1 cellular context compared by ENCODE assay signal in genomic region chr2:32805104-32806095, GRCh38.
TF ChIP-seq lines count a peak whose summit lies in the region.

No MANE protein-coding gene starts in this region.

TF ChIP-seq in HepG2, 621 proteins besides CTCF, POLR2A, EP300 and RAD21 (continued from another document and continues in another):
- TF ChIP-seq ZNF407 (CRISPR knock-in tag; IDR thresholded peaks at IDR 0.05; ENCODE audit: not compliant biosample characterization) (no peak), CSRNP1 (CRISPR knock-in tag; IDR thresholded peaks at IDR 0.05) (no peak), SRSF9 (IDR thresholded peaks at IDR 0.05; ENCODE audit: borderline replicate concordance, insufficient read depth, low read depth, low read length, poor library complexity, severe bottlenecking) (no peak), ZNF660 (CRISPR knock-in tag; IDR thresholded peaks at IDR 0.05; ENCODE audit: borderline replicate concordance, low read depth) (no peak), ZNF251 (CRISPR knock-in tag; IDR thresholded peaks at IDR 0.05) (no peak), FOXO4 (CRISPR knock-in tag; conservative IDR thresholded peaks at IDR 0.05) (no peak), ARHGAP35 (CRISPR knock-in tag; IDR thresholded peaks at IDR 0.05; ENCODE audit: borderline replicate concordance) (no peak), SAP130 (CRISPR knock-in tag; IDR thresholded peaks at IDR 0.05; ENCODE audit: low read depth) (peak; percentile 73), ONECUT2 (CRISPR knock-in tag; IDR thresholded peaks at IDR 0.05) (no peak), ZSCAN9 (CRISPR knock-in tag; IDR thresholded peaks at IDR 0.05; ENCODE audit: borderline replicate concordance) (peak; percentile 21; the same call in 1 of the 2 replicates), KMT2B (CRISPR knock-in tag; IDR thresholded peaks at IDR 0.05) (no peak), NFRKB (IDR thresholded peaks at IDR 0.05) (no peak), ZC3H13 (CRISPR knock-in tag; IDR thresholded peaks at IDR 0.05) (no peak), SSRP1 (CRISPR knock-in tag; IDR thresholded peaks at IDR 0.05) (no peak), SNAPC5 (CRISPR knock-in tag; IDR thresholded peaks at IDR 0.05; ENCODE audit: borderline replicate concordance) (no peak), ZNF512 (CRISPR knock-in tag; IDR thresholded peaks at IDR 0.05) (no peak), ZSCAN25 (CRISPR knock-in tag; IDR thresholded peaks at IDR 0.05) (no peak), AHDC1 (CRISPR knock-in tag; IDR thresholded peaks at IDR 0.05; ENCODE audit: borderline replicate concordance) (peak; percentile 90), NFAT5 (CRISPR knock-in tag; IDR thresholded peaks at IDR 0.05) (no peak), ZNF124 (CRISPR knock-in tag; IDR thresholded peaks at IDR 0.05) (no peak), HOMEZ (CRISPR knock-in tag; IDR thresholded peaks at IDR 0.05; ENCODE audit: low read depth) (0 out of 2 replicates have a peak, but pooled peaks have one; percentile 39), RELA (CRISPR knock-in tag; IDR thresholded peaks at IDR 0.05) (no peak), TP53 (CRISPR knock-in tag; conservative IDR thresholded peaks at IDR 0.05) (no peak), ZZZ3 (CRISPR knock-in tag; IDR thresholded peaks at IDR 0.05; ENCODE audit: borderline replicate concordance) (no peak)
